19 cellular contexts compared by ENCODE assay signal in genomic region chr17:72553051-72553755, GRCh38.
DNase-seq lines count a peak whose midpoint lies in the region; ATAC-seq, FAIRE-seq and TF ChIP-seq lines count a peak whose summit lies in the region.
"Had no signal": no experiment of that assay in that cellular context is flagged by ENCODE, and none has a peak within 500 bp of the region (broad histone marks: within the 10 kb centered on the region; RNA-seq: fewer than 3 reads in every experiment).

No MANE protein-coding gene starts in this region.

- no peak for TF ChIP-seq CTCF in 22Rv1 (IDR thresholded peaks at IDR 0.05)

- H2BK12ac ChIP-seq in neuronal stem cell (ENCODE audit: low read length), result no peak overlapping the region

- H3K27me3 Mint-ChIP-seq in activated CD4-positive, alpha-beta T cell treated with anti-CD3 and anti-CD28 coated beads for 36 hours, result peaks cover 2% of the 10 kb centered on the region

- CTCF ChIA-PET in activated CD4-positive, alpha-beta T cell treated with anti-CD3 and anti-CD28 coated beads for 36 hours (lab: Charles Lee), result no interaction called here

- H3K23ac ChIP-seq in neuronal stem cell (ENCODE audit: low read depth, low read length, poor library complexity), result peak overlapping the region; percentile 62

- no peaks in the 10 kb centered on the region for H3K4me1 Mint-ChIP-seq in activated CD4-positive, alpha-beta T cell treated with anti-CD3 and anti-CD28 coated beads for 36 hours
- H3K4me1 Mint-ChIP-seq: CD4-positive, alpha-beta memory T cell had no signal

- H3K4me1 ChIP-seq in neuronal stem cell (ENCODE audit: control insufficient read depth in 2 of 2, insufficient read depth in 1 of 2, low read depth in 1 of 2, low read length in 2 of 2), result no peaks in the 10 kb centered on the region
- H3K4me1 ChIP-seq: BLaER1 treated with 17β-estradiol and CSF1 and Interleukin-3, amounts not matched to agents 10 nM and 100 nM had no signal

- peaks cover 0 to 3% (median 0%) of the 10 kb centered on the region in 3 experiments for H3K27me3 ChIP-seq in neuronal stem cell (ENCODE audit: control insufficient read depth in 3 of 3, insufficient read depth in 3 of 3, low read depth in 1 of 3, low read length in 3 of 3)
- H3K27me3 ChIP-seq: BLaER1 treated with 17β-estradiol and CSF1 and Interleukin-3, amounts not matched to agents 10 nM and 100 nM had no signal

- no peak overlapping the region for H4K91ac ChIP-seq in neuronal stem cell (ENCODE audit: low read depth, low read length, poor library complexity)

- DNase-seq in HTR-8/SVneo (ENCODE audit: insufficient read length, low spot score) (no peak), neuronal stem cell (ENCODE audit: low spot score) (no peak), NCI-H526 treated with DMSO at 0.1 percent for 48 hours (lab: John Stamatoyannopoulos, UW) (no peak)
- no peak for DNase-seq in activated CD4-positive, alpha-beta T cell treated with anti-CD3 and anti-CD28 coated beads for 36 hours
- DNase-seq: ACHN; CD4-positive, alpha-beta memory T cell; COR-L47; DMS153; DND-41; GDM1; HCEC 1CT had no signal

- no peak overlapping the region for H3K18ac ChIP-seq in neuronal stem cell (ENCODE audit: low read length)

- no peaks in the 10 kb centered on the region for H3K9me3 Mint-ChIP-seq in activated CD4-positive, alpha-beta T cell treated with anti-CD3 and anti-CD28 coated beads for 36 hours (ENCODE audit: low read depth)

- H3K27ac ChIP-seq in 22Rv1 (0 out of 2 replicates have a peak overlapping the region, but pooled peaks have one; percentile 17), neuronal stem cell (replicated peaks; ENCODE audit: low read length) (no peak overlapping the region)
- H3K27ac ChIP-seq: BLaER1 treated with 17β-estradiol and CSF1 and Interleukin-3, amounts not matched to agents 10 nM and 100 nM had no signal

- no peaks in the 10 kb centered on the region for H3K36me3 ChIP-seq in neuronal stem cell (replicated peaks in 1 of 2; ENCODE audit: control insufficient read depth in 2 of 2, insufficient read depth in 2 of 2, low read length in 2 of 2)
- H3K36me3 ChIP-seq: BLaER1 treated with 17β-estradiol and CSF1 and Interleukin-3, amounts not matched to agents 10 nM and 100 nM had no signal

- WGBS in neuronal stem cell (ENCODE audit: extremely low coverage in 2 of 2, insufficient read length in 2 of 2, insufficient replicate concordance in 1 of 2), 2 donors, result no CpG with 5 or more reads among the region's 16 CpGs

- no peak overlapping the region for H3K4me2 ChIP-seq in neuronal stem cell (ENCODE audit: insufficient read depth, low read length, poor library complexity, severe bottlenecking)
- H3K4me2 ChIP-seq: BLaER1 treated with 17β-estradiol and CSF1 and Interleukin-3, amounts not matched to agents 10 nM and 100 nM had no signal

- peak; percentile 4 for ATAC-seq in esophagus mucosa
- no peak for ATAC-seq in activated CD4-positive, alpha-beta T cell treated with anti-CD3 and anti-CD28 coated beads for 36 hours
- no peak for ATAC-seq in activated CD4-positive, CD25-positive, alpha-beta regulatory T cell treated with anti-CD3 and anti-CD28 coated beads, Interleukin-2, amount 50 U/mL, for 24 hours
- ATAC-seq: K562 had no signal

- POLR2A ChIA-PET in activated CD4-positive, alpha-beta T cell treated with anti-CD3 and anti-CD28 coated beads for 36 hours (lab: Charles Lee), result no interaction called here

- no peak overlapping the region for H2BK15ac ChIP-seq in neuronal stem cell (ENCODE audit: low read length)

- H3K4me3 ChIP-seq in neuronal stem cell (ENCODE audit: low read length in 2 of 2), result peak overlapping the region in 1 of 2 donors; percentile 50
- H3K4me3 ChIP-seq: BLaER1 treated with 17β-estradiol and CSF1 and Interleukin-3, amounts not matched to agents 10 nM and 100 nM; K562 had no signal

- peak overlapping the region; percentile 6 for H3K4ac ChIP-seq in neuronal stem cell (ENCODE audit: low read length)

- H2BK120ac ChIP-seq in neuronal stem cell (ENCODE audit: low read depth, low read length), result no peak overlapping the region

- FAIRE-seq in HTR-8/SVneo (lab: Jason Lieb, UNC), result peak; percentile 95
- FAIRE-seq: D721Med, GM12892, GM19239, K562 had no signal

- no peak overlapping the region for H3K4me3 Mint-ChIP-seq in activated CD4-positive, alpha-beta T cell treated with anti-CD3 and anti-CD28 coated beads for 36 hours
- H3K4me3 Mint-ChIP-seq: CD4-positive, alpha-beta memory T cell had no signal

- H2AFZ ChIP-seq in neuronal stem cell (ENCODE audit: low read length), result no peak overlapping the region

- no peaks in the 10 kb centered on the region for H3K36me3 Mint-ChIP-seq in activated CD4-positive, alpha-beta T cell treated with anti-CD3 and anti-CD28 coated beads for 36 hours (ENCODE audit: low read depth)
- H3K36me3 Mint-ChIP-seq: CD4-positive, alpha-beta memory T cell had no signal

- H3K9ac ChIP-seq in neuronal stem cell (ENCODE audit: low read depth, low read length, poor library complexity), result peak overlapping the region; percentile 64
- H3K9ac ChIP-seq: BLaER1 treated with 17β-estradiol and CSF1 and Interleukin-3, amounts not matched to agents 10 nM and 100 nM had no signal

- H3K79me1 ChIP-seq in neuronal stem cell (ENCODE audit: low read depth, low read length), result peaks cover 11% of the 10 kb centered on the region

- intact Hi-C loops in activated CD4-positive, alpha-beta T cell treated with anti-CD3 and anti-CD28 coated beads for 36 hours (cut with DNase I, micrococcal nuclease), result loop anchor here in 1 of 2 experiments (10.0 kb wide), 1 partner anchor 812 kb away; no protein-coding TSS in a partner anchor

- H3K14ac ChIP-seq in neuronal stem cell (ENCODE audit: low read length), result no peak overlapping the region

- no peak overlapping the region for H2BK5ac ChIP-seq in neuronal stem cell (ENCODE audit: low read length)

- no peaks in the 10 kb centered on the region for H3K9me3 ChIP-seq in neuronal stem cell (replicated peaks in 1 of 2; ENCODE audit: control insufficient read depth in 2 of 2, insufficient read depth in 1 of 2, low read depth in 1 of 2, low read length in 2 of 2)

- H2AK5ac ChIP-seq in neuronal stem cell (ENCODE audit: low read depth, low read length), result no peak overlapping the region

- H3K27ac Mint-ChIP-seq in activated CD4-positive, alpha-beta T cell treated with anti-CD3 and anti-CD28 coated beads for 36 hours, result no peak overlapping the region
- H3K27ac Mint-ChIP-seq: CD4-positive, alpha-beta memory T cell had no signal

- H4K8ac ChIP-seq in neuronal stem cell (ENCODE audit: low read depth, low read length), result no peak overlapping the region
